In the genomic region with DNA sequence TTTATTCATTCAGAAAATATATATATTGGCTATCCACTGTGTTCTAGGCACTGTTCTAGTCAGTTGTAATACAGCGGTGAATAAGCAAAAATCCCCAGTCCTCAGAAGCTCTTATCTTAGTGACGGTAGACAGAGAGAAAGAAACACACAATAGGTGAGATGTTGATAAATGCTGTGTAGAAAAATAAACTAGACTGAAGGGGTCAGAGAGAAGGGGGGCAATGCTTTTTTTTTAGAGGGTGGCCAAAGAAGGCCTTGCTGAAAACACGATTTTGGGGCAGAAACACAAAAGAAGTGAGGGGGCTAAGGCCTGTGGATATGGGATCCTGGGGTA, we compare ENCODE assay signal across 1 cellular context.
TF ChIP-seq lines count a peak whose summit lies in the region.

No MANE protein-coding gene starts in this region.

TF ChIP-seq in GM23338, 12 proteins besides CTCF, POLR2A, EP300 and RAD21:
- TF ChIP-seq, protein P1, sequence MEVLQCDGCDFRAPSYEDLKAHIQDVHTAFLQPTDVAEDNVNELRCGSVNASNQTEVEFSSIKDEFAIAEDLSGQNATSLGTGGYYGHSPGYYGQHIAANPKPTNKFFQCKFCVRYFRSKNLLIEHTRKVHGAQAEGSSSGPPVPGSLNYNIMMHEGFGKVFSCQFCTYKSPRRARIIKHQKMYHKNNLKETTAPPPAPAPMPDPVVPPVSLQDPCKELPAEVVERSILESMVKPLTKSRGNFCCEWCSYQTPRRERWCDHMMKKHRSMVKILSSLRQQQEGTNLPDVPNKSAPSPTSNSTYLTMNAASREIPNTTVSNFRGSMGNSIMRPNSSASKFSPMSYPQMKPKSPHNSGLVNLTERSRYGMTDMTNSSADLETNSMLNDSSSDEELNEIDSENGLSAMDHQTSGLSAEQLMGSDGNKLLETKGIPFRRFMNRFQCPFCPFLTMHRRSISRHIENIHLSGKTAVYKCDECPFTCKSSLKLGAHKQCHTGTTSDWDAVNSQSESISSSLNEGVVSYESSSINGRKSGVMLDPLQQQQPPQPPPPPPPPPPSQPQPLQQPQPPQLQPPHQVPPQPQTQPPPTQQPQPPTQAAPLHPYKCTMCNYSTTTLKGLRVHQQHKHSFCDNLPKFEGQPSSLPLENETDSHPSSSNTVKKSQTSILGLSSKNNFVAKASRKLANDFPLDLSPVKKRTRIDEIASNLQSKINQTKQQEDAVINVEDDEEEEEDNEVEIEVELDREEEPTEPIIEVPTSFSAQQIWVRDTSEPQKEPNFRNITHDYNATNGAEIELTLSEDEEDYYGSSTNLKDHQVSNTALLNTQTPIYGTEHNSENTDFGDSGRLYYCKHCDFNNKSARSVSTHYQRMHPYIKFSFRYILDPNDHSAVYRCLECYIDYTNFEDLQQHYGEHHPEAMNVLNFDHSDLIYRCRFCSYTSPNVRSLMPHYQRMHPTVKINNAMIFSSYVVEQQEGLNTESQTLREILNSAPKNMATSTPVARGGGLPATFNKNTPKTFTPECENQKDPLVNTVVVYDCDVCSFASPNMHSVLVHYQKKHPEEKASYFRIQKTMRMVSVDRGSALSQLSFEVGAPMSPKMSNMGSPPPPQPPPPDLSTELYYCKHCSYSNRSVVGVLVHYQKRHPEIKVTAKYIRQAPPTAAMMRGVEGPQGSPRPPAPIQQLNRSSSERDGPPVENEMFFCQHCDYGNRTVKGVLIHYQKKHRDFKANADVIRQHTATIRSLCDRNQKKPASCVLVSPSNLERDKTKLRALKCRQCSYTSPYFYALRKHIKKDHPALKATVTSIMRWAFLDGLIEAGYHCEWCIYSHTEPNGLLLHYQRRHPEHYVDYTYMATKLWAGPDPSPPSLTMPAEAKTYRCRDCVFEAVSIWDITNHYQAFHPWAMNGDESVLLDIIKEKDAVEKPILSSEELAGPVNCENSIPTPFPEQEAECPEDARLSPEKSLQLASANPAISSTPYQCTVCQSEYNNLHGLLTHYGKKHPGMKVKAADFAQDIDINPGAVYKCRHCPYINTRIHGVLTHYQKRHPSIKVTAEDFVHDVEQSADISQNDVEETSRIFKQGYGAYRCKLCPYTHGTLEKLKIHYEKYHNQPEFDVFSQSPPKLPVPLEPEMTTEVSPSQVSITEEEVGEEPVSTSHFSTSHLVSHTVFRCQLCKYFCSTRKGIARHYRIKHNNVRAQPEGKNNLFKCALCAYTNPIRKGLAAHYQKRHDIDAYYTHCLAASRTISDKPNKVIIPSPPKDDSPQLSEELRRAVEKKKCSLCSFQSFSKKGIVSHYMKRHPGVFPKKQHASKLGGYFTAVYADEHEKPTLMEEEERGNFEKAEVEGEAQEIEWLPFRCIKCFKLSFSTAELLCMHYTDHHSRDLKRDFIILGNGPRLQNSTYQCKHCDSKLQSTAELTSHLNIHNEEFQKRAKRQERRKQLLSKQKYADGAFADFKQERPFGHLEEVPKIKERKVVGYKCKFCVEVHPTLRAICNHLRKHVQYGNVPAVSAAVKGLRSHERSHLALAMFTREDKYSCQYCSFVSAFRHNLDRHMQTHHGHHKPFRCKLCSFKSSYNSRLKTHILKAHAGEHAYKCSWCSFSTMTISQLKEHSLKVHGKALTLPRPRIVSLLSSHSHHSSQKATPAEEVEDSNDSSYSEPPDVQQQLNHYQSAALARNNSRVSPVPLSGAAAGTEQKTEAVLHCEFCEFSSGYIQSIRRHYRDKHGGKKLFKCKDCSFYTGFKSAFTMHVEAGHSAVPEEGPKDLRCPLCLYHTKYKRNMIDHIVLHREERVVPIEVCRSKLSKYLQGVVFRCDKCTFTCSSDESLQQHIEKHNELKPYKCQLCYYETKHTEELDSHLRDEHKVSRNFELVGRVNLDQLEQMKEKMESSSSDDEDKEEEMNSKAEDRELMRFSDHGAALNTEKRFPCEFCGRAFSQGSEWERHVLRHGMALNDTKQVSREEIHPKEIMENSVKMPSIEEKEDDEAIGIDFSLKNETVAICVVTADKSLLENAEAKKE (CRISPR knock-in tag; IDR thresholded peaks at IDR 0.05), result no peak
- no peak for TF ChIP-seq NANOG (IDR thresholded peaks at IDR 0.05; ENCODE audit: borderline replicate concordance)
- TF ChIP-seq CREB1 (CRISPR knock-in tag; IDR thresholded peaks at IDR 0.05; ENCODE audit: low read depth), result no peak
- TF ChIP-seq EZH2 (IDR thresholded peaks at IDR 0.05; ENCODE audit: low read depth, unreplicated experiment), result no peak
- TF ChIP-seq, protein P2, sequence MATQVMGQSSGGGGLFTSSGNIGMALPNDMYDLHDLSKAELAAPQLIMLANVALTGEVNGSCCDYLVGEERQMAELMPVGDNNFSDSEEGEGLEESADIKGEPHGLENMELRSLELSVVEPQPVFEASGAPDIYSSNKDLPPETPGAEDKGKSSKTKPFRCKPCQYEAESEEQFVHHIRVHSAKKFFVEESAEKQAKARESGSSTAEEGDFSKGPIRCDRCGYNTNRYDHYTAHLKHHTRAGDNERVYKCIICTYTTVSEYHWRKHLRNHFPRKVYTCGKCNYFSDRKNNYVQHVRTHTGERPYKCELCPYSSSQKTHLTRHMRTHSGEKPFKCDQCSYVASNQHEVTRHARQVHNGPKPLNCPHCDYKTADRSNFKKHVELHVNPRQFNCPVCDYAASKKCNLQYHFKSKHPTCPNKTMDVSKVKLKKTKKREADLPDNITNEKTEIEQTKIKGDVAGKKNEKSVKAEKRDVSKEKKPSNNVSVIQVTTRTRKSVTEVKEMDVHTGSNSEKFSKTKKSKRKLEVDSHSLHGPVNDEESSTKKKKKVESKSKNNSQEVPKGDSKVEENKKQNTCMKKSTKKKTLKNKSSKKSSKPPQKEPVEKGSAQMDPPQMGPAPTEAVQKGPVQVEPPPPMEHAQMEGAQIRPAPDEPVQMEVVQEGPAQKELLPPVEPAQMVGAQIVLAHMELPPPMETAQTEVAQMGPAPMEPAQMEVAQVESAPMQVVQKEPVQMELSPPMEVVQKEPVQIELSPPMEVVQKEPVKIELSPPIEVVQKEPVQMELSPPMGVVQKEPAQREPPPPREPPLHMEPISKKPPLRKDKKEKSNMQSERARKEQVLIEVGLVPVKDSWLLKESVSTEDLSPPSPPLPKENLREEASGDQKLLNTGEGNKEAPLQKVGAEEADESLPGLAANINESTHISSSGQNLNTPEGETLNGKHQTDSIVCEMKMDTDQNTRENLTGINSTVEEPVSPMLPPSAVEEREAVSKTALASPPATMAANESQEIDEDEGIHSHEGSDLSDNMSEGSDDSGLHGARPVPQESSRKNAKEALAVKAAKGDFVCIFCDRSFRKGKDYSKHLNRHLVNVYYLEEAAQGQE (IDR thresholded peaks at IDR 0.05; ENCODE audit: unreplicated experiment), result no peak
- TF ChIP-seq STAT1 (IDR thresholded peaks at IDR 0.05; ENCODE audit: unreplicated experiment), result no peak
- TF ChIP-seq, protein P3, sequence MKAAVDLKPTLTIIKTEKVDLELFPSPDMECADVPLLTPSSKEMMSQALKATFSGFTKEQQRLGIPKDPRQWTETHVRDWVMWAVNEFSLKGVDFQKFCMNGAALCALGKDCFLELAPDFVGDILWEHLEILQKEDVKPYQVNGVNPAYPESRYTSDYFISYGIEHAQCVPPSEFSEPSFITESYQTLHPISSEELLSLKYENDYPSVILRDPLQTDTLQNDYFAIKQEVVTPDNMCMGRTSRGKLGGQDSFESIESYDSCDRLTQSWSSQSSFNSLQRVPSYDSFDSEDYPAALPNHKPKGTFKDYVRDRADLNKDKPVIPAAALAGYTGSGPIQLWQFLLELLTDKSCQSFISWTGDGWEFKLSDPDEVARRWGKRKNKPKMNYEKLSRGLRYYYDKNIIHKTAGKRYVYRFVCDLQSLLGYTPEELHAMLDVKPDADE (IDR thresholded peaks at IDR 0.05), result no peak
- TF ChIP-seq JUNB (IDR thresholded peaks at IDR 0.05; ENCODE audit: unreplicated experiment), result no peak
- TF ChIP-seq ZNF331 (CRISPR knock-in tag; IDR thresholded peaks at IDR 0.05; ENCODE audit: low read depth), result no peak
- TF ChIP-seq ZNF114 (CRISPR knock-in tag; IDR thresholded peaks at IDR 0.05), result no peak
- no peak for TF ChIP-seq POLR2AphosphoS5 (IDR thresholded peaks at IDR 0.05; ENCODE audit: low read depth)
- no peak for TF ChIP-seq EZH2phosphoT487 (IDR thresholded peaks at IDR 0.05; ENCODE audit: unreplicated experiment)
